Comparison of ENCODE assay signal across 9 cellular contexts in genomic region chr12:48789858-48790326, GRCh38. TPM values are rescaled to one million over a fixed set of nuclear protein-coding genes. Genes with fewer than 3 reads are reported as not detected.
A peak's percentile ranks its signal among the peaks of the same experiment; 100 is the strongest.
DNase-seq lines count a peak whose midpoint lies in the region; ATAC-seq, FAIRE-seq and TF ChIP-seq lines count a peak whose summit lies in the region.
"Had no signal": no experiment of that assay in that cellular context is flagged by ENCODE, and none has a peak within 500 bp of the region (broad histone marks: within the 10 kb centered on the region; RNA-seq: fewer than 3 reads in every experiment).

No MANE protein-coding gene starts in this region.

- H3K4me1 ChIP-seq in H9 (ENCODE audit: insufficient read depth, low read length): no peaks in the 10 kb centered on the region
- H3K4me1 ChIP-seq in keratinocyte (ENCODE audit: control insufficient read depth, extremely low read depth, insufficient read depth, low read length): peaks cover 18% of the 10 kb centered on the region

- WGBS in H9 (ENCODE audit: extremely low coverage, insufficient read length, low lambda C conversion rate): no CpG with 5 or more reads among the region's 4 CpGs

- no peak overlapping the region for H3K56ac ChIP-seq in H9 (ENCODE audit: insufficient read length, low read depth, low read length)

- DNase-seq in H9 (no peak), keratinocyte (ENCODE audit: low read depth, low spot score) (no peak), EL (no peak), SKM-1 (lab: John Stamatoyannopoulos, UW; ENCODE audit: unreplicated experiment) (no peak)
- no peak for DNase-seq in activated T-helper 1 cell treated with anti-CD3 and anti-CD28 coated beads, Interleukin-12 subunit alpha, Interleukin-12 subunit beta, Interleukin-2, Interleukin-4 antibody, amounts not matched to agents 30 ng/mL and 10 ng/mL and 1 ng/mL, durations not matched to agents 14 hours and 24 hours and 36 hours (ENCODE audit: low spot score)
- no peak for DNase-seq in effector CD4-positive, alpha-beta T cell

- H3K27ac ChIP-seq in H9 (ENCODE audit: insufficient read length, low read depth, low read length): no peak overlapping the region
- no peak overlapping the region for H3K27ac ChIP-seq in keratinocyte (ENCODE audit: control insufficient read depth, insufficient read depth, low read length)

- no peak overlapping the region for H4K5ac ChIP-seq in H9 (ENCODE audit: insufficient read length, low read depth, low read length)

- H3K27me3 Mint-ChIP-seq in H9 (ENCODE audit: low read depth): peaks cover 7% of the 10 kb centered on the region
- peaks cover 50% of the 10 kb centered on the region for H3K27me3 Mint-ChIP-seq in activated T-helper 1 cell treated with anti-CD3 and anti-CD28 coated beads, Interleukin-12 subunit alpha, Interleukin-12 subunit beta, Interleukin-2, Interleukin-4 antibody, amounts not matched to agents 30 ng/mL and 10 ng/mL and 1 ng/mL, durations not matched to agents 14 hours and 24 hours and 36 hours (ENCODE audit: insufficient read depth)
- H3K27me3 Mint-ChIP-seq in stimulated activated memory B cell treated with anti-CD40 and anti-IgM and Interleukin-4, amounts not matched to agents 10 μg/mL and 1 μg/mL and 100 μg/mL, for 72 hours: peaks cover 59% of the 10 kb centered on the region

- H2BK120ac ChIP-seq in H9 (ENCODE audit: low read depth, low read length, poor library complexity, severe bottlenecking): no peak overlapping the region

- no peak overlapping the region for H3T11ph ChIP-seq in H9 (ENCODE audit: low read length)

- no peak overlapping the region for H2BK12ac ChIP-seq in H9 (ENCODE audit: insufficient read length, low read depth, low read length)

- TF ChIP-seq CTCF in H9 (conservative IDR thresholded peaks at IDR 0.05) (no peak), keratinocyte (optimal IDR thresholded peaks at IDR 0.05 in 1 of 3, IDR thresholded peaks at IDR 0.05 in 1 of 3, conservative IDR thresholded peaks at IDR 0.05 in 1 of 3; ENCODE audit: extremely low read depth in 1 of 3, insufficient read depth in 2 of 3, low read length in 3 of 3) (no peak)

- H3K18ac ChIP-seq in H9 (ENCODE audit: insufficient read length, low read depth, low read length): no peak overlapping the region

- H4K20me1 ChIP-seq in H9 (ENCODE audit: control insufficient read depth, insufficient read depth, insufficient read length) (no peaks in the 10 kb centered on the region), keratinocyte (ENCODE audit: control insufficient read depth, extremely low read depth, insufficient read depth, low read length) (no peaks in the 10 kb centered on the region)

- H3K79me2 ChIP-seq in H9 (ENCODE audit: insufficient read depth, low read length) (no peaks in the 10 kb centered on the region), keratinocyte (ENCODE audit: control insufficient read depth, insufficient read depth, low read length) (peaks cover 6% of the 10 kb centered on the region)

- H3K9me3 Mint-ChIP-seq in H9: no peaks in the 10 kb centered on the region
- no peaks in the 10 kb centered on the region for H3K9me3 Mint-ChIP-seq in activated T-helper 1 cell treated with anti-CD3 and anti-CD28 coated beads, Interleukin-12 subunit alpha, Interleukin-12 subunit beta, Interleukin-2, Interleukin-4 antibody, amounts not matched to agents 30 ng/mL and 10 ng/mL and 1 ng/mL, durations not matched to agents 14 hours and 24 hours and 36 hours
- H3K9me3 Mint-ChIP-seq in stimulated activated memory B cell treated with anti-CD40 and anti-IgM and Interleukin-4, amounts not matched to agents 10 μg/mL and 1 μg/mL and 100 μg/mL, for 72 hours: no peaks in the 10 kb centered on the region

- no peak overlapping the region for H2BK20ac ChIP-seq in H9 (ENCODE audit: low read depth, low read length, poor library complexity, severe bottlenecking)

- H2AK5ac ChIP-seq in H9 (ENCODE audit: insufficient read length, low read length): no peak overlapping the region

- H2AFZ ChIP-seq in H9 (ENCODE audit: low read length): no peak overlapping the region
- H2AFZ ChIP-seq in keratinocyte (ENCODE audit: control insufficient read depth, low read length): peak overlapping the region; percentile 31

- intact Hi-C loops in activated T-helper 1 cell treated with anti-CD3 and anti-CD28 coated beads, Interleukin-12 subunit alpha, Interleukin-12 subunit beta, Interleukin-2, Interleukin-4 antibody, amounts not matched to agents 30 ng/mL and 10 ng/mL and 1 ng/mL, durations not matched to agents 14 hours and 24 hours and 36 hours (cut with micrococcal nuclease): no loop called here

- H3K4me3 ChIP-seq in keratinocyte (ENCODE audit: control insufficient read depth in 2 of 3, extremely low read depth in 1 of 3, insufficient read depth in 2 of 3, low read depth in 1 of 3, low read length in 3 of 3): no peak overlapping the region

- no peaks in the 10 kb centered on the region for H3K9me1 ChIP-seq in keratinocyte (ENCODE audit: control insufficient read depth, extremely low read depth, insufficient read depth, low read length)

- peaks cover 6% of the 10 kb centered on the region for H3K23me2 ChIP-seq in H9 (ENCODE audit: insufficient read length, low read depth, low read length, poor library complexity, severe bottlenecking)

- H2BK5ac ChIP-seq in H9 (ENCODE audit: insufficient read length, low read length): no peak overlapping the region

- no peak overlapping the region for H2BK15ac ChIP-seq in H9 (ENCODE audit: low read depth, low read length)

- H3K27ac Mint-ChIP-seq in H9: peak overlapping the region; percentile 11 to 80 (median 44); a peak in 5 of 7 replicates
- no peak overlapping the region for H3K27ac Mint-ChIP-seq in activated T-helper 1 cell treated with anti-CD3 and anti-CD28 coated beads, Interleukin-12 subunit alpha, Interleukin-12 subunit beta, Interleukin-2, Interleukin-4 antibody, amounts not matched to agents 30 ng/mL and 10 ng/mL and 1 ng/mL, durations not matched to agents 14 hours and 24 hours and 36 hours
- H3K27ac Mint-ChIP-seq in stimulated activated memory B cell treated with anti-CD40 and anti-IgM and Interleukin-4, amounts not matched to agents 10 μg/mL and 1 μg/mL and 100 μg/mL, for 72 hours: peak overlapping the region; percentile 54

- no peak overlapping the region for H3K4ac ChIP-seq in H9 (ENCODE audit: low read depth, low read length)

- H3K23ac ChIP-seq in H9 (ENCODE audit: insufficient read length, low read depth, low read length): no peak overlapping the region

- no peak for FAIRE-seq in keratinocyte (lab: Jason Lieb, UNC)

- H3K27me3 ChIP-seq in H9 (ENCODE audit: insufficient read depth, low read length) (no peaks in the 10 kb centered on the region; the same call in 1 of the 2 replicates), keratinocyte (ENCODE audit: control insufficient read depth, extremely low read depth, insufficient read depth, low read length) (no peaks in the 10 kb centered on the region)
- H3K27me3 ChIP-seq: SJSA1 had no signal

- no peaks in the 10 kb centered on the region for H3K79me1 ChIP-seq in H9 (ENCODE audit: insufficient read depth, low read depth, low read length, poor library complexity, severe bottlenecking)

- H3K9me3 ChIP-seq in H9 (ENCODE audit: control insufficient read depth, low read depth, low read length) (no peaks in the 10 kb centered on the region), keratinocyte (ENCODE audit: control insufficient read depth, low read depth, low read length) (no peaks in the 10 kb centered on the region)
- H3K9me3 ChIP-seq: SJSA1 had no signal

- H4K8ac ChIP-seq in H9 (replicated peaks; ENCODE audit: insufficient read length, low read depth, low read length): no peak overlapping the region

- H3K9ac ChIP-seq in H9 (ENCODE audit: extremely low read depth, insufficient read length, low read length): no peak overlapping the region
- H3K9ac ChIP-seq in keratinocyte (ENCODE audit: control insufficient read depth, extremely low read depth, insufficient read depth, low read length): no peak overlapping the region

- peaks cover 29 to 35% of the 10 kb centered on the region in 2 experiments for H3K4me1 Mint-ChIP-seq in H9
- no peaks in the 10 kb centered on the region for H3K4me1 Mint-ChIP-seq in activated T-helper 1 cell treated with anti-CD3 and anti-CD28 coated beads, Interleukin-12 subunit alpha, Interleukin-12 subunit beta, Interleukin-2, Interleukin-4 antibody, amounts not matched to agents 30 ng/mL and 10 ng/mL and 1 ng/mL, durations not matched to agents 14 hours and 24 hours and 36 hours (ENCODE audit: low read depth)
- peaks cover 18% of the 10 kb centered on the region for H3K4me1 Mint-ChIP-seq in stimulated activated memory B cell treated with anti-CD40 and anti-IgM and Interleukin-4, amounts not matched to agents 10 μg/mL and 1 μg/mL and 100 μg/mL, for 72 hours

- H3K4me2 ChIP-seq in H9 (ENCODE audit: insufficient read depth, insufficient read length, low read length): peak overlapping the region; percentile 49
- no peak overlapping the region for H3K4me2 ChIP-seq in keratinocyte (ENCODE audit: control insufficient read depth, extremely low read depth, insufficient read depth, low read depth, low read length)

- ATAC-seq in stimulated activated memory B cell treated with anti-CD40 and anti-IgM and Interleukin-4, amounts not matched to agents 10 μg/mL and 1 μg/mL and 100 μg/mL, for 72 hours: no peak
- no peak for ATAC-seq in GM21717 (IDR thresholded peaks at IDR 0.05; ENCODE audit: unreplicated experiment)

- no peaks in the 10 kb centered on the region for H3K36me3 Mint-ChIP-seq in H9 (ENCODE audit: insufficient read depth in 1 of 3, low read depth in 3 of 3)
- no peaks in the 10 kb centered on the region for H3K36me3 Mint-ChIP-seq in activated T-helper 1 cell treated with anti-CD3 and anti-CD28 coated beads, Interleukin-12 subunit alpha, Interleukin-12 subunit beta, Interleukin-2, Interleukin-4 antibody, amounts not matched to agents 30 ng/mL and 10 ng/mL and 1 ng/mL, durations not matched to agents 14 hours and 24 hours and 36 hours (ENCODE audit: low read depth)
- H3K36me3 Mint-ChIP-seq in stimulated activated memory B cell treated with anti-CD40 and anti-IgM and Interleukin-4, amounts not matched to agents 10 μg/mL and 1 μg/mL and 100 μg/mL, for 72 hours: no peaks in the 10 kb centered on the region

- H3K4me3 Mint-ChIP-seq in H9: peak overlapping the region; percentile 90 to 97
- H3K4me3 Mint-ChIP-seq in activated T-helper 1 cell treated with anti-CD3 and anti-CD28 coated beads, Interleukin-12 subunit alpha, Interleukin-12 subunit beta, Interleukin-2, Interleukin-4 antibody, amounts not matched to agents 30 ng/mL and 10 ng/mL and 1 ng/mL, durations not matched to agents 14 hours and 24 hours and 36 hours: peak overlapping the region; percentile 43
- H3K4me3 Mint-ChIP-seq in stimulated activated memory B cell treated with anti-CD40 and anti-IgM and Interleukin-4, amounts not matched to agents 10 μg/mL and 1 μg/mL and 100 μg/mL, for 72 hours: peak overlapping the region; percentile 76

- H3K14ac ChIP-seq in H9 (ENCODE audit: insufficient read depth, low read length): no peak overlapping the region

- H3K36me3 ChIP-seq in keratinocyte (ENCODE audit: control insufficient read depth in 2 of 2, extremely low read depth in 1 of 2, insufficient read depth in 2 of 2, low read length in 2 of 2): no peaks in the 10 kb centered on the region
- H3K36me3 ChIP-seq: SJSA1 had no signal

- dilution Hi-C loops in keratinocyte (cut with MboI; ENCODE audit: extremely low pct_ligation_motif_present, low sequenced_read_pairs): no loop called here

- no peak overlapping the region for H4K91ac ChIP-seq in H9 (ENCODE audit: insufficient read length, low read depth, low read length)

RNA-seq across cellular contexts. Expression of gene ADCY6, which starts 1.0 kb away (rescaled TPM):
- total RNA-seq in H9 (2021): 30.2 and 31.1 TPM in 2 replicates
- total RNA-seq in activated T-helper 1 cell treated with anti-CD3 and anti-CD28 coated beads, Interleukin-12 subunit alpha, Interleukin-12 subunit beta, Interleukin-2, Interleukin-4 antibody, amounts not matched to agents 30 ng/mL and 10 ng/mL and 1 ng/mL, durations not matched to agents 14 hours and 24 hours and 36 hours: 0.32 and 0.78 TPM in 2 replicates
- 11.9 to 22.8 TPM (median 13.2 TPM) in 3 replicates for polyA plus RNA-seq in keratinocyte
- polyA plus RNA-seq in keratinocyte (2011; ENCODE audit: low read depth): 3.7 TPM
- 6.5 and 8.2 TPM in 2 replicates for polyA plus RNA-seq in keratinocyte (2011; cell fraction: cytosol; rRNA removed)
- polyA plus RNA-seq in keratinocyte (2011; cell fraction: nucleus; rRNA removed): 75.4 and 92.5 TPM in 2 replicates
- polyA plus RNA-seq in keratinocyte (2012; ENCODE audit: low replicate concordance): 10.8 and 11.2 TPM in 2 replicates
- polyA minus RNA-seq in keratinocyte: 22.8 to 33.8 TPM (median 32.9 TPM) in 3 replicates
- polyA minus RNA-seq in keratinocyte (2011; cell fraction: cytosol; rRNA and poly(A)+ RNA removed): 19.2 TPM
- polyA minus RNA-seq in keratinocyte (2011; cell fraction: nucleus; rRNA and poly(A)+ RNA removed): 75.7 and 81.7 TPM in 2 replicates

RNA-seq across cellular contexts. Expression of gene CACNB3, which starts 28.4 kb away (rescaled TPM):
- 34.9 and 35.1 TPM in 2 replicates for total RNA-seq in H9 (2021)
- 11.4 and 13.1 TPM in 2 replicates for total RNA-seq in activated T-helper 1 cell treated with anti-CD3 and anti-CD28 coated beads, Interleukin-12 subunit alpha, Interleukin-12 subunit beta, Interleukin-2, Interleukin-4 antibody, amounts not matched to agents 30 ng/mL and 10 ng/mL and 1 ng/mL, durations not matched to agents 14 hours and 24 hours and 36 hours
- 16.1 to 19.8 TPM (median 19.3 TPM) in 3 replicates for polyA plus RNA-seq in keratinocyte
- polyA plus RNA-seq in keratinocyte (2011; ENCODE audit: low read depth): 14.1 TPM
- 10.0 and 14.5 TPM in 2 replicates for polyA plus RNA-seq in keratinocyte (2011; cell fraction: cytosol; rRNA removed)
- polyA plus RNA-seq in keratinocyte (2011; cell fraction: nucleus; rRNA removed): 39.9 and 48.9 TPM in 2 replicates
- 17.3 and 23.0 TPM in 2 replicates for polyA plus RNA-seq in keratinocyte (2012; ENCODE audit: low replicate concordance)
- 9.1 to 37.5 TPM (median 11.9 TPM) in 3 replicates for polyA minus RNA-seq in keratinocyte
- polyA minus RNA-seq in keratinocyte (2011; cell fraction: cytosol; rRNA and poly(A)+ RNA removed): 9.0 TPM
- 9.5 and 11.2 TPM in 2 replicates for polyA minus RNA-seq in keratinocyte (2011; cell fraction: nucleus; rRNA and poly(A)+ RNA removed)

Comparison
In these comparisons a context has a peak if more than half of its experiments do, and no peak if none do; other contexts are left out.
1. H3K4me3 Mint-ChIP-seq: peak in every context shown above with its lines; median percentile 94 in H9; 76 in stimulated activated memory B cell treated with anti-CD40 and anti-IgM and Interleukin-4, amounts not matched to agents 10 μg/mL and 1 μg/mL and 100 μg/mL, for 72 hours; 43 in activated T-helper 1 cell treated with anti-CD3 and anti-CD28 coated beads, Interleukin-12 subunit alpha, Interleukin-12 subunit beta, Interleukin-2, Interleukin-4 antibody, amounts not matched to agents 30 ng/mL and 10 ng/mL and 1 ng/mL, durations not matched to agents 14 hours and 24 hours and 36 hours.
2. RNA of gene ADCY6, which starts 1.0 kb away (total RNA-seq): 30.2 to 31.1 TPM in H9; 0.32 to 0.78 TPM in activated T-helper 1 cell treated with anti-CD3 and anti-CD28 coated beads, Interleukin-12 subunit alpha, Interleukin-12 subunit beta, Interleukin-2, Interleukin-4 antibody, amounts not matched to agents 30 ng/mL and 10 ng/mL and 1 ng/mL, durations not matched to agents 14 hours and 24 hours and 36 hours; every median in the first group is over 10 times any median in the second.